Comparison of ENCODE assay signal across 22 cellular contexts in genomic region chr15:66077320-66077663, GRCh38.
"Had no signal": no experiment of that assay in that cellular context is flagged by ENCODE, and none has a peak within 500 bp of the region (broad histone marks: within the 10 kb centered on the region; RNA-seq: fewer than 3 reads in every experiment).

No MANE protein-coding gene starts in this region.

- H3K9me3 ChIP-seq: left ventricle myocardium inferior, mucosa of descending colon, ovary, right atrium auricular region, right lobe of liver, tibial nerve, vagina had no signal

- H3K4me1 ChIP-seq: right lobe of liver, tibial nerve had no signal

- H3K4me2 ChIP-seq: smooth muscle cell had no signal

- H3K9me3 Mint-ChIP-seq: naive thymus-derived CD4-positive, alpha-beta T cell; natural killer cell treated with Interleukin-12 subunit alpha and Interleukin-12 subunit beta and Interleukin-15 and Interleukin-18, amount 100 ng/mL, for 72 hours; stimulated activated memory B cell treated with anti-CD40 and anti-IgM and Interleukin-4, amounts not matched to agents 10 μg/mL and 1 μg/mL and 100 μg/mL, for 72 hours; stimulated activated naive CD8-positive, alpha-beta T cell treated with anti-CD3 and anti-CD28 coated beads, Interleukin-15, amount 100 ng/mL, for 72 hours; type B pancreatic cell had no signal

- H3K4me3 Mint-ChIP-seq: naive thymus-derived CD4-positive, alpha-beta T cell; natural killer cell treated with Interleukin-12 subunit alpha and Interleukin-12 subunit beta and Interleukin-15 and Interleukin-18, amount 100 ng/mL, for 72 hours; stimulated activated memory B cell treated with anti-CD40 and anti-IgM and Interleukin-4, amounts not matched to agents 10 μg/mL and 1 μg/mL and 100 μg/mL, for 72 hours; stimulated activated naive CD8-positive, alpha-beta T cell treated with anti-CD3 and anti-CD28 coated beads, Interleukin-15, amount 100 ng/mL, for 72 hours; type B pancreatic cell had no signal

- H3K4me3 ChIP-seq: left ventricle myocardium inferior, lung, mucosa of descending colon, ovary, right atrium auricular region, right lobe of liver, smooth muscle cell, tibial nerve, vagina had no signal

- H3K36me3 Mint-ChIP-seq: naive thymus-derived CD4-positive, alpha-beta T cell; natural killer cell treated with Interleukin-12 subunit alpha and Interleukin-12 subunit beta and Interleukin-15 and Interleukin-18, amount 100 ng/mL, for 72 hours; stimulated activated memory B cell treated with anti-CD40 and anti-IgM and Interleukin-4, amounts not matched to agents 10 μg/mL and 1 μg/mL and 100 μg/mL, for 72 hours; type B pancreatic cell had no signal

- H3K27ac ChIP-seq: left ventricle myocardium inferior, ovary, right atrium auricular region, right lobe of liver, tibial nerve, vagina had no signal

- DNase-seq: islet precursor cell; left ventricle myocardium inferior; mesendoderm; midbrain; mucosa of descending colon; naive thymus-derived CD4-positive, alpha-beta T cell; ovary; stimulated activated CD4-positive, alpha-beta T cell treated with anti-CD3 and anti-CD28 coated beads, Interleukin-1b, Interleukin-23, amount 100 ng/mL, for 48 hours; stimulated activated CD4-positive, alpha-beta T cell treated with anti-CD3 and anti-CD28 coated beads, Interleukin-2, amount 100 ng/mL, for 48 hours; stimulated activated CD4-positive, alpha-beta T cell treated with anti-CD3 and anti-CD28 coated beads, Interleukin-4, amount 100 ng/mL, for 4 hours; stimulated activated CD8-positive, alpha-beta memory T cell treated with anti-CD3 and anti-CD28 coated beads, Interleukin-4, amount 100 ng/mL, for 48 hours; stimulated activated naive CD4-positive, alpha-beta T cell treated with Interleukin-2 at 50 U/mL for 16 hours; stimulated activated naive CD8-positive, alpha-beta T cell treated with anti-CD3 and anti-CD28 coated beads, Interleukin-15, amount 100 ng/mL, for 72 hours had no signal

- H3K27ac Mint-ChIP-seq: naive thymus-derived CD4-positive, alpha-beta T cell; natural killer cell treated with Interleukin-12 subunit alpha and Interleukin-12 subunit beta and Interleukin-15 and Interleukin-18, amount 100 ng/mL, for 72 hours; stimulated activated memory B cell treated with anti-CD40 and anti-IgM and Interleukin-4, amounts not matched to agents 10 μg/mL and 1 μg/mL and 100 μg/mL, for 72 hours; type B pancreatic cell had no signal

- H3K27me3 ChIP-seq: ovary, right atrium auricular region, right lobe of liver, vagina had no signal

- H3K4me1 Mint-ChIP-seq: naive thymus-derived CD4-positive, alpha-beta T cell; stimulated activated memory B cell treated with anti-CD40 and anti-IgM and Interleukin-4, amounts not matched to agents 10 μg/mL and 1 μg/mL and 100 μg/mL, for 72 hours; stimulated activated naive CD8-positive, alpha-beta T cell treated with anti-CD3 and anti-CD28 coated beads, Interleukin-15, amount 100 ng/mL, for 72 hours had no signal

- H3K36me3 ChIP-seq: left ventricle myocardium inferior, ovary, right atrium auricular region, right lobe of liver, tibial nerve, vagina had no signal
